8 cellular contexts compared by ENCODE assay signal in genomic region chr11:27183672-27184457, GRCh38.
DNase-seq lines count a peak whose midpoint lies in the region; ATAC-seq and TF ChIP-seq lines count a peak whose summit lies in the region.

No MANE protein-coding gene starts in this region.

- H3K9me3 ChIP-seq in DOHH2 (ENCODE audit: control insufficient read depth, insufficient read depth, low read length) (no peaks in the 10 kb centered on the region), ovary (no peaks in the 10 kb centered on the region)

- H3K4me3 ChIP-seq in DOHH2 (ENCODE audit: low read length) (no peak overlapping the region), ovary (no peak overlapping the region)

- H3K27me3 ChIP-seq in DOHH2 (ENCODE audit: control insufficient read depth, low read length) (peaks cover 17% of the 10 kb centered on the region), ovary (no peaks in the 10 kb centered on the region)

- no peaks in the 10 kb centered on the region for H3K4me1 Mint-ChIP-seq in activated CD4-positive, alpha-beta T cell treated with anti-CD3 and anti-CD28 coated beads for 36 hours
- no peaks in the 10 kb centered on the region for H3K4me1 Mint-ChIP-seq in activated T-helper 2 cell treated with anti-CD3 and anti-CD28 coated beads, Interferon-gamma antibody, Interleukin-2, Interleukin-4, amounts not matched to agents 10 μg/mL and 5 μg/mL and 100 μg/mL, durations not matched to agents 14 hours and 24 hours and 36 hours (ENCODE audit: low read depth)

- H3K27ac ChIP-seq in DOHH2 (ENCODE audit: low read depth, low read length) = no peak overlapping the region
- H3K27ac ChIP-seq in ovary = no peak overlapping the region

- no peak overlapping the region for H3K27ac Mint-ChIP-seq in activated CD4-positive, alpha-beta T cell treated with anti-CD3 and anti-CD28 coated beads for 36 hours
- H3K27ac Mint-ChIP-seq in activated T-helper 2 cell treated with anti-CD3 and anti-CD28 coated beads, Interferon-gamma antibody, Interleukin-2, Interleukin-4, amounts not matched to agents 10 μg/mL and 5 μg/mL and 100 μg/mL, durations not matched to agents 14 hours and 24 hours and 36 hours = no peak overlapping the region

- no peaks in the 10 kb centered on the region for H3K36me3 ChIP-seq in DOHH2 (ENCODE audit: control insufficient read depth, low read length)
- no peaks in the 10 kb centered on the region for H3K36me3 ChIP-seq in ovary

- no peaks in the 10 kb centered on the region for H3K79me2 ChIP-seq in DOHH2 (ENCODE audit: control insufficient read depth, low read length)

- no peak overlapping the region for H3K4me3 Mint-ChIP-seq in activated CD4-positive, alpha-beta T cell treated with anti-CD3 and anti-CD28 coated beads for 36 hours
- H3K4me3 Mint-ChIP-seq in activated T-helper 2 cell treated with anti-CD3 and anti-CD28 coated beads, Interferon-gamma antibody, Interleukin-2, Interleukin-4, amounts not matched to agents 10 μg/mL and 5 μg/mL and 100 μg/mL, durations not matched to agents 14 hours and 24 hours and 36 hours (ENCODE audit: low read depth) = no peak overlapping the region

- no peaks in the 10 kb centered on the region for H3K9me3 Mint-ChIP-seq in activated CD4-positive, alpha-beta T cell treated with anti-CD3 and anti-CD28 coated beads for 36 hours (ENCODE audit: low read depth)
- no peaks in the 10 kb centered on the region for H3K9me3 Mint-ChIP-seq in activated T-helper 2 cell treated with anti-CD3 and anti-CD28 coated beads, Interferon-gamma antibody, Interleukin-2, Interleukin-4, amounts not matched to agents 10 μg/mL and 5 μg/mL and 100 μg/mL, durations not matched to agents 14 hours and 24 hours and 36 hours

- no peaks in the 10 kb centered on the region for H3K9me2 ChIP-seq in DOHH2 (replicated peaks; ENCODE audit: control insufficient read depth, low read length)

- POLR2A ChIA-PET in activated CD4-positive, alpha-beta T cell treated with anti-CD3 and anti-CD28 coated beads for 36 hours (lab: Charles Lee) = no interaction called here

- no peak for TF ChIP-seq EP300 in ovary (IDR thresholded peaks at IDR 0.05)

- CTCF ChIA-PET in activated CD4-positive, alpha-beta T cell treated with anti-CD3 and anti-CD28 coated beads for 36 hours (lab: Charles Lee) = interaction anchor here (0.7 to 3.5 kb wide), 10 partner anchors 9 to 317 kb away, joined by 3 to 70 read pairs (median 5); partner anchors contain the start of gene LGR4

- no peaks in the 10 kb centered on the region for H4K20me1 ChIP-seq in DOHH2 (ENCODE audit: control insufficient read depth, insufficient read depth, low read depth, low read length)

- H3K4me2 ChIP-seq in DOHH2 (ENCODE audit: low read length) = no peak overlapping the region

- intact Hi-C loops in activated CD4-positive, alpha-beta T cell treated with anti-CD3 and anti-CD28 coated beads for 36 hours (cut with DNase I, micrococcal nuclease) = loop anchor here (1.0 to 5.0 kb wide), 2 partner anchors 113 to 302 kb away; no protein-coding TSS in a partner anchor
- intact Hi-C loops in ovary (cut with DNase I) = loop anchor here (2.0 to 10.0 kb wide), 4 partner anchors 98 to 303 kb away; no protein-coding TSS in a partner anchor
- intact Hi-C loops in activated T-helper 2 cell treated with anti-CD3 and anti-CD28 coated beads, Interferon-gamma antibody, Interleukin-2, Interleukin-4, amounts not matched to agents 10 μg/mL and 5 μg/mL and 100 μg/mL, durations not matched to agents 14 hours and 24 hours and 36 hours (cut with micrococcal nuclease) = loop anchor here (1.0 to 10.0 kb wide), 2 partner anchors 111 to 302 kb away; no protein-coding TSS in a partner anchor

- 12 to 19% (median 14%) methylated on average over 6 of the region's 6 CpGs for WGBS in ovary, 3 donors

- DNase-seq in NCI-H2107 treated with DMSO at 0.1 percent for 48 hours (lab: John Stamatoyannopoulos, UW; ENCODE audit: unreplicated experiment) (peak; percentile 58), fibroblast of the conjunctiva (ENCODE audit: low read depth) (peak; percentile 63), ovary (peak in 4 of 5 donors; percentile 55 to 74 (median 63)), ecto neural progenitor cell (ENCODE audit: low spot score) (no peak)
- DNase-seq in activated CD4-positive, alpha-beta T cell treated with anti-CD3 and anti-CD28 coated beads for 36 hours = peak; percentile 66
- no peak for DNase-seq in activated T-helper 2 cell treated with anti-CD3 and anti-CD28 coated beads, Interferon-gamma antibody, Interleukin-2, Interleukin-4, amounts not matched to agents 10 μg/mL and 5 μg/mL and 100 μg/mL, durations not matched to agents 14 hours and 24 hours and 36 hours (ENCODE audit: low spot score)

- no peak for TF ChIP-seq POLR2A in ovary (IDR thresholded peaks at IDR 0.05)

- H3K4me1 ChIP-seq in DOHH2 (ENCODE audit: control insufficient read depth, low read length) (no peaks in the 10 kb centered on the region), ovary (ENCODE audit: insufficient read depth) (peaks cover 3% of the 10 kb centered on the region)

- no peaks in the 10 kb centered on the region for H3K36me3 Mint-ChIP-seq in activated CD4-positive, alpha-beta T cell treated with anti-CD3 and anti-CD28 coated beads for 36 hours (ENCODE audit: low read depth)
- H3K36me3 Mint-ChIP-seq in activated T-helper 2 cell treated with anti-CD3 and anti-CD28 coated beads, Interferon-gamma antibody, Interleukin-2, Interleukin-4, amounts not matched to agents 10 μg/mL and 5 μg/mL and 100 μg/mL, durations not matched to agents 14 hours and 24 hours and 36 hours (ENCODE audit: low read depth) = no peaks in the 10 kb centered on the region

- peak; percentile 69 for ATAC-seq in GM21786 (IDR thresholded peaks at IDR 0.05; ENCODE audit: unreplicated experiment)
- no peak for ATAC-seq in activated CD4-positive, alpha-beta T cell treated with anti-CD3 and anti-CD28 coated beads for 36 hours

- H3K27me3 Mint-ChIP-seq in activated CD4-positive, alpha-beta T cell treated with anti-CD3 and anti-CD28 coated beads for 36 hours = peaks cover 21% of the 10 kb centered on the region
- peaks cover 11% of the 10 kb centered on the region for H3K27me3 Mint-ChIP-seq in activated T-helper 2 cell treated with anti-CD3 and anti-CD28 coated beads, Interferon-gamma antibody, Interleukin-2, Interleukin-4, amounts not matched to agents 10 μg/mL and 5 μg/mL and 100 μg/mL, durations not matched to agents 14 hours and 24 hours and 36 hours (ENCODE audit: low read depth)

- TF ChIP-seq CTCF in DOHH2 (IDR thresholded peaks at IDR 0.05; ENCODE audit: low read depth, low read length, poor library complexity, severe bottlenecking) = peak; percentile 60
- peak; percentile 78 to 91 (median 87) for TF ChIP-seq CTCF in ovary (IDR thresholded peaks at IDR 0.05)

- no peaks in the 10 kb centered on the region for H3F3A ChIP-seq in DOHH2 (ENCODE audit: control insufficient read depth, insufficient read depth)

Comparison
In these comparisons a context has a peak if more than half of its experiments do, and no peak if none do; other contexts are left out.
1. DNase-seq: peak in NCI-H2107 treated with DMSO at 0.1 percent for 48 hours (single experiment), activated CD4-positive, alpha-beta T cell treated with anti-CD3 and anti-CD28 coated beads for 36 hours (single experiment), fibroblast of the conjunctiva (single experiment) and ovary (4 of 5); none in activated T-helper 2 cell treated with anti-CD3 and anti-CD28 coated beads, Interferon-gamma antibody, Interleukin-2, Interleukin-4, amounts not matched to agents 10 μg/mL and 5 μg/mL and 100 μg/mL, durations not matched to agents 14 hours and 24 hours and 36 hours (single experiment) and ecto neural progenitor cell (single experiment).